8 cellular contexts compared by ENCODE assay signal in the genomic region with DNA sequence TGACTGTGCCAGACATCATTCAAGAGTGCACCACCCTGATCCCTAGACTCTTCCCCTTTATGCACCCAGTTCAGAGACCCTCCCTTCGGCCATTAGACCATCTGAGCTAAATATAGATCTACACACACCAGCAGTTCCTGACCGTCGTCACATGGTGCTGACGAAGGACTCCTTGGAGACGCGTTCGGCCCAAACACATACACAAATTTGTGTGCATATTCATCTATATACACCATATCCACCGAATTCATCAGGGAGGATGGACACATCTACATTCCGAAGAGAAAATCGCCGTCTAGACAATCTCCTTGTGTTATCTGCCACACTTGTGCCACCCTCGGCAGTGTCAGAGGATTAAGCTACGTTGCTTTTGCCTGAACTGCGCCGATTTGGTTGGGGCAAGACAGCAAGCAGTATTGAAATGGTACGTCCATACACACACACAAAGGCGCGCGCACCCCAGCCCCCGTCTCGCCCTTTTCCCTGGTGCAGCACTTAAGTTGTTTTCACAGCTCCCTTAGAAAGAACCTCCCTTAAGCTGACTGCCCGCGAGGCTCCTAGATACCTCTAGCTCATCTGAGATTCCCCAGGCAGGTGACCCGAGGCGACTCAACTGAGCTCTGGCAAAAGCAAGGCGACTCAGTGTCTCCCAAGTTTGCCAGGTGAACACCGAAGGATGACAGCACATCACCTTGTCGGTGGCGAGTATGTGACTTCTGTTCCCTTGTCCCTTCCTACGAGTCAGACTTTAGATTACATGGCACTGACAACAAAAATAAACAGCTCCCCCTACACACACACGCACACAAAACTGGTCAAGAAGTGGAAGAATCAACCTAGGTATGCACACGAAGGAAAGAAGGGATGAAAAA. TPM values are rescaled to one million over a fixed set of nuclear protein-coding genes. Genes with fewer than 3 reads are reported as not detected.
DNase-seq lines count a peak whose midpoint lies in the region; ATAC-seq, FAIRE-seq and TF ChIP-seq lines count a peak whose summit lies in the region.

No MANE protein-coding gene starts in this region.

- no peak for TF ChIP-seq POLR2A in GM12891 (IDR thresholded peaks at IDR 0.05; ENCODE audit: low read depth, low read length)

- no peak overlapping the region for H3K9ac ChIP-seq in skeletal muscle satellite cell (ENCODE audit: low read depth, low read length)

- TF ChIP-seq CTCF in 22Rv1 (IDR thresholded peaks at IDR 0.05) (no peak), HFF-Myc (IDR thresholded peaks at IDR 0.05; ENCODE audit: low read depth, low read length, missing control alignments) (no peak)

- no peaks in the 10 kb centered on the region for H3K36me3 ChIP-seq in skeletal muscle satellite cell (ENCODE audit: insufficient read depth, low read length)

- peaks cover 22% of the 10 kb centered on the region for H3K4me1 ChIP-seq in skeletal muscle satellite cell (ENCODE audit: control insufficient read depth, insufficient read depth, low read length)

- H3K4me3 ChIP-seq in HFF-Myc (replicated peaks; ENCODE audit: low read depth, low read length), result peak overlapping the region; percentile 47
- H3K4me3 ChIP-seq in skeletal muscle satellite cell (ENCODE audit: low read length), result peak overlapping the region; percentile 81

- peak overlapping the region; percentile 92 for H3K27ac ChIP-seq in 22Rv1

- H3K27me3 ChIP-seq in skeletal muscle satellite cell (ENCODE audit: control insufficient read depth, insufficient read depth, low read length), result peaks cover 46% of the 10 kb centered on the region

- FAIRE-seq in GM12891 (lab: Jason Lieb, UNC), result no peak

- peak overlapping the region; percentile 97 for H3K4me2 ChIP-seq in skeletal muscle satellite cell (ENCODE audit: low read length)

- DNase-seq in HFF-Myc (ENCODE audit: extremely low read depth, low read depth) (no peak), UCSD-AML1 (lab: John Stamatoyannopoulos, UW; ENCODE audit: unreplicated experiment) (peak; percentile 59), islet precursor cell (peak; percentile 84), GM12891 (ENCODE audit: insufficient read length, low spot score) (no peak)
- peak; percentile 44 for DNase-seq in central memory CD4-positive, alpha-beta T cell

- no peaks in the 10 kb centered on the region for H3K9me3 ChIP-seq in skeletal muscle satellite cell (replicated peaks; ENCODE audit: low read length)

- no peak for ATAC-seq in HG03354 (IDR thresholded peaks at IDR 0.05; ENCODE audit: poor library complexity, severe bottlenecking, unreplicated experiment)

TF ChIP-seq in GM12891, 5 proteins besides CTCF, POLR2A, EP300 and RAD21:
- TF ChIP-seq TAF1 (IDR thresholded peaks at IDR 0.05; ENCODE audit: low read depth, low read length) (no peak), SPI1 (IDR thresholded peaks at IDR 0.05; ENCODE audit: low read depth, low read length) (no peak), POLR2AphosphoS5 (IDR thresholded peaks at IDR 0.05; ENCODE audit: low read depth, low read length) (no peak), PAX5 (IDR thresholded peaks at IDR 0.05; ENCODE audit: insufficient read depth, low read length, severe bottlenecking) (no peak), POU2F2 (IDR thresholded peaks at IDR 0.05; ENCODE audit: low read depth, low read length) (no peak)

RNA-seq across cellular contexts. Expression of a gene that starts 1.0 kb away (rescaled TPM):
- total RNA-seq in skeletal muscle satellite cell (2012; rRNA removed), result 0.87 and 2.5 TPM in 2 replicates
- polyA plus RNA-seq in GM12891 (2012; ENCODE audit: low read depth, missing spikeins), result 0.05 TPM

Comparison
In these comparisons a context has a peak if more than half of its experiments do, and no peak if none do; other contexts are left out.
1. DNase-seq: peak in UCSD-AML1 (single experiment), central memory CD4-positive, alpha-beta T cell (single experiment) and islet precursor cell (single experiment); none in HFF-Myc (single experiment) and GM12891 (single experiment).